ENCODE assay signal across 15 cellular contexts in genomic region chr18:9870431-9871023, GRCh38. TPM values are rescaled to one million over a fixed set of nuclear protein-coding genes. Genes with fewer than 3 reads are reported as not detected.
DNase-seq lines count a peak whose midpoint lies in the region; ATAC-seq, FAIRE-seq and TF ChIP-seq lines count a peak whose summit lies in the region.
"Had no signal": no experiment of that assay in that cellular context is flagged by ENCODE, and none has a peak within 500 bp of the region (broad histone marks: within the 10 kb centered on the region; RNA-seq: fewer than 3 reads in every experiment).

No MANE protein-coding gene starts in this region.

- peaks cover 25 to 74% of the 10 kb centered on the region in 2 experiments for H3K4me1 ChIP-seq in K562 (replicated peaks in 1 of 2; ENCODE audit: control insufficient read depth in 2 of 2, insufficient read depth in 2 of 2, low read length in 2 of 2)
- H3K4me1 ChIP-seq in mesodermal cell (ENCODE audit: control insufficient read depth, insufficient read depth, low read length, poor library complexity, severe bottlenecking) = peaks cover 23% of the 10 kb centered on the region
- H3K4me1 ChIP-seq in naive thymus-derived CD4-positive, alpha-beta T cell (ENCODE audit: control insufficient read depth in 2 of 2, insufficient read depth in 2 of 2, low read length in 2 of 2) = no peaks in the 10 kb centered on the region

- H2AFZ ChIP-seq in K562 (ENCODE audit: low read depth, low read length) = peak overlapping the region; percentile 79

- no peak for TF ChIP-seq RAD21 in K562 (CRISPR knock-in tag; conservative IDR thresholded peaks at IDR 0.05 in 1 of 2, IDR thresholded peaks at IDR 0.05 in 1 of 2)

- TF ChIP-seq CTCF in Calu3 (IDR thresholded peaks at IDR 0.05; ENCODE audit: unreplicated experiment) (no peak), K562 (IDR thresholded peaks at IDR 0.05 in 2 of 3, conservative IDR thresholded peaks at IDR 0.05 in 1 of 3; ENCODE audit: insufficient read depth in 2 of 3, low read depth in 1 of 3, low read length in 3 of 3) (no peak)

- H3K4me1 Mint-ChIP-seq in Calu3 (ENCODE audit: low read depth, unreplicated experiment) = peaks cover 47% of the 10 kb centered on the region
- H3K4me1 Mint-ChIP-seq in naive thymus-derived CD4-positive, alpha-beta T cell = peaks cover 0 to 15% (median 0%) of the 10 kb centered on the region in 7 donors

- peaks cover 13% of the 10 kb centered on the region for H3K36me3 Mint-ChIP-seq in Calu3 (ENCODE audit: insufficient read depth, unreplicated experiment)
- peaks cover 3 to 8% (median 5%) of the 10 kb centered on the region in 5 donors for H3K36me3 Mint-ChIP-seq in naive thymus-derived CD4-positive, alpha-beta T cell

- ATAC-seq in HG02884 (IDR thresholded peaks at IDR 0.05; ENCODE audit: unreplicated experiment) (peak; percentile 27), K562 (peak; percentile 58), HG02970 (IDR thresholded peaks at IDR 0.05; ENCODE audit: low FRiP score, unreplicated experiment) (no peak), GM18870 (IDR thresholded peaks at IDR 0.05; ENCODE audit: unreplicated experiment) (no peak), HG02981 (IDR thresholded peaks at IDR 0.05; ENCODE audit: unreplicated experiment) (no peak)
- no peak for ATAC-seq in naive thymus-derived CD4-positive, alpha-beta T cell

- POLR2A ChIA-PET in K562 (lab: Yijun Ruan, JAX) = interaction anchor here (0.6 to 2.5 kb wide), 17 partner anchors 8 to 127 kb away, joined by 3 to 17 read pairs (median 7); partner anchors contain the start of genes TXNDC2 and VAPA
- POLR2A ChIA-PET in naive thymus-derived CD4-positive, alpha-beta T cell (lab: Charles Lee) = no interaction called here

- H3K27ac Mint-ChIP-seq in Calu3 (ENCODE audit: unreplicated experiment) = peak overlapping the region; percentile 31
- no peak overlapping the region for H3K27ac Mint-ChIP-seq in naive thymus-derived CD4-positive, alpha-beta T cell
- H3K27ac Mint-ChIP-seq: B cell had no signal

- peaks cover 9% of the 10 kb centered on the region for H3K9me3 Mint-ChIP-seq in Calu3 (ENCODE audit: low read depth, unreplicated experiment)
- peaks cover 6 to 23% (median 10%) of the 10 kb centered on the region in 11 donors for H3K9me3 Mint-ChIP-seq in naive thymus-derived CD4-positive, alpha-beta T cell

- no peaks in the 10 kb centered on the region for H3K27me3 Mint-ChIP-seq in Calu3 (ENCODE audit: unreplicated experiment)
- H3K27me3 Mint-ChIP-seq in naive thymus-derived CD4-positive, alpha-beta T cell = peaks cover 4 to 28% (median 21%) of the 10 kb centered on the region in 5 donors

- H3K9ac ChIP-seq in K562 (ENCODE audit: insufficient read depth in 1 of 2, low read depth in 2 of 2, low read length in 2 of 2) = peak overlapping the region; percentile 21 to 72; a peak in 3 of 4 replicates

- BruUV-seq in Calu3 (replicated peaks; lab: Mats Ljungman, UMichigan) (no TSS peak), K562 (replicated peaks; lab: Mats Ljungman, UMichigan) (no TSS peak)

- CTCF ChIA-PET in Calu3 (lab: Charles Lee) = interaction anchor here (0.5 kb wide), 1 partner anchor 17 kb away, joined by 6 read pairs; no protein-coding TSS in a partner anchor
- CTCF ChIA-PET in K562 (lab: Yijun Ruan, JAX; ENCODE audit: low intra/inter-chr PET ratio) = no interaction called here
- CTCF ChIA-PET in naive thymus-derived CD4-positive, alpha-beta T cell (lab: Charles Lee) = no interaction called here

- intact Hi-C loops in Calu3 (cut with micrococcal nuclease; ENCODE audit: unreplicated experiment) (no loop called here), K562 (cut with micrococcal nuclease) (loop anchor here (10.0 kb wide), 1 partner anchor 186 kb away; no protein-coding TSS in a partner anchor)
- intact Hi-C loops in naive thymus-derived CD4-positive, alpha-beta T cell (cut with micrococcal nuclease) = no loop called here

- TF ChIP-seq POLR2A in K562 (conservative IDR thresholded peaks at IDR 0.05) = no peak; the same call in 1 of the 2 replicates

- no peak overlapping the region for H3K4me3 Mint-ChIP-seq in Calu3 (ENCODE audit: low read depth, unreplicated experiment)
- H3K4me3 Mint-ChIP-seq in naive thymus-derived CD4-positive, alpha-beta T cell = no peak overlapping the region
- H3K4me3 Mint-ChIP-seq: B cell had no signal

- H3K79me2 ChIP-seq in K562 (ENCODE audit: control insufficient read depth, insufficient read depth, low read length) = peaks cover 10% of the 10 kb centered on the region; the same call in 2 of the 3 replicates

- DNase-seq in Calu3 = no peak
- DNase-seq in K562 (ENCODE audit: extremely low read depth in 1 of 4, low spot score in 3 of 4) = peak in 2 of 4 experiments; percentile 47 to 60
- no peak for DNase-seq in naive thymus-derived CD4-positive, alpha-beta T cell
- DNase-seq: activated CD4-positive, alpha-beta T cell treated with anti-CD3 and anti-CD28 coated beads for 4 hours; activated gamma-delta T cell; NCI-H1048 had no signal

- no peaks in the 10 kb centered on the region for H4K20me1 ChIP-seq in K562 (replicated peaks; ENCODE audit: control insufficient read depth, insufficient read depth, low read length)

- H3K36me3 ChIP-seq in K562 (ENCODE audit: control insufficient read depth, insufficient read depth, low read length) (no peaks in the 10 kb centered on the region), mesodermal cell (ENCODE audit: control insufficient read depth, insufficient read depth, low read length) (no peaks in the 10 kb centered on the region)
- no peaks in the 10 kb centered on the region for H3K36me3 ChIP-seq in naive thymus-derived CD4-positive, alpha-beta T cell (ENCODE audit: control insufficient read depth in 2 of 3, insufficient read depth in 3 of 3, low read length in 3 of 3)

- no peak for FAIRE-seq in K562 (lab: Jason Lieb, UNC)

- peak overlapping the region; percentile 72 for H3K4me2 ChIP-seq in K562 (ENCODE audit: insufficient read depth, low read length)

- H3K9me3 ChIP-seq in K562 (replicated peaks; ENCODE audit: control insufficient read depth, insufficient read depth, low read depth, low read length) (peaks cover 16% of the 10 kb centered on the region), mesodermal cell (ENCODE audit: control insufficient read depth, low read length) (peaks cover 13% of the 10 kb centered on the region)
- H3K9me3 ChIP-seq in naive thymus-derived CD4-positive, alpha-beta T cell (ENCODE audit: control insufficient read depth in 2 of 3, low read length in 3 of 3) = peaks cover 0 to 15% (median 0%) of the 10 kb centered on the region in 3 experiments

- H3K4me3 ChIP-seq in K562 = no peak overlapping the region
- H3K4me3 ChIP-seq in mesodermal cell (ENCODE audit: extremely low read depth, insufficient read depth, low read length, poor library complexity, severe bottlenecking) = no peak overlapping the region
- H3K4me3 ChIP-seq in naive thymus-derived CD4-positive, alpha-beta T cell (ENCODE audit: low read length) = no peak overlapping the region

- no peak for TF ChIP-seq EP300 in K562 (IDR thresholded peaks at IDR 0.05; ENCODE audit: low read length)

- no peaks in the 10 kb centered on the region for H3K9me1 ChIP-seq in K562 (ENCODE audit: control insufficient read depth, insufficient read depth, low read length)

- 6% methylated on average over 4 of the region's 4 CpGs for WGBS in K562 (ENCODE audit: insufficient coverage, low coverage, missing lambda C conversion rate)
- WGBS in mesodermal cell (ENCODE audit: insufficient coverage in 2 of 2), 2 experiments = 45 to 51% methylated on average over 4 of the region's 4 CpGs

- no peaks in the 10 kb centered on the region for H3K27me3 ChIP-seq in K562 (ENCODE audit: control insufficient read depth in 2 of 2, insufficient read depth in 2 of 2, low read length in 2 of 2)
- H3K27me3 ChIP-seq in naive thymus-derived CD4-positive, alpha-beta T cell (ENCODE audit: control insufficient read depth in 2 of 2, insufficient read depth in 2 of 2, low read length in 2 of 2) = no peaks in the 10 kb centered on the region

- in situ Hi-C loops in K562 (cut with MboI) = no loop called here

- H3K27ac ChIP-seq in K562 (ENCODE audit: extremely low read depth, low read depth, low read length) (peak overlapping the region; percentile 92), mesodermal cell (ENCODE audit: low read depth, low read length, severe bottlenecking) (peak overlapping the region; percentile 91)
- no peak overlapping the region for H3K27ac ChIP-seq in naive thymus-derived CD4-positive, alpha-beta T cell (ENCODE audit: low read depth, low read length)

RNA-seq across cellular contexts. Expression of gene TXNDC2, which starts 15.2 kb away (rescaled TPM):
- total RNA-seq in Calu3 (2022) (not detected in 2 replicates), K562 (2014; rRNA removed) (1.3 TPM in 2 replicates), K562 (2014; rRNA removed; fragmentation: Illumina TruSeq; extraction: Trizol) (1.6 and 1.7 TPM in 2 replicates), K562 (2015; rRNA removed; fragmentation: Illumina TruSeq; extraction: Trizol) (2.3 and 2.5 TPM in 2 replicates), K562 (2021) (2.0 and 3.8 TPM in 2 replicates)
- total RNA-seq in K562 (2011; cell fraction: chromatin; rRNA removed; ENCODE audit: low replicate concordance) = 2.8 and 4.0 TPM in 2 replicates
- 1.7 and 2.8 TPM in 2 replicates for total RNA-seq in K562 (2011; cell fraction: nucleolus; rRNA removed)
- total RNA-seq in K562 (2011; cell fraction: nucleoplasm; rRNA removed) = 2.3 and 2.6 TPM in 2 replicates
- polyA plus RNA-seq in K562 (2011; rRNA removed) (0.79 and 2.3 TPM in 2 replicates), K562 (2014; fragmentation: Illumina TruSeq; extraction: Trizol) (4.8 and 4.9 TPM in 2 replicates), K562 (2014; fragmentation: Nextera tagmentation; extraction: Ambion mirVana) (1 to 10 TPM; 1.2 to 2.3 TPM), K562 (2014; rRNA removed) (1.4 and 2.5 TPM in 2 replicates)
- polyA plus RNA-seq in K562 (2011; cell fraction: cytosol; rRNA removed) = 0.55 and 2.2 TPM in 2 replicates
- polyA plus RNA-seq in K562 (2011; cell fraction: nucleus; rRNA removed) = 0.83 and 4.6 TPM in 2 replicates
- polyA plus RNA-seq in K562 (2012) = 1.5 and 3.3 TPM in 2 replicates
- 2.8 and 5.4 TPM in 2 replicates for polyA minus RNA-seq in K562 (2011; rRNA and poly(A)+ RNA removed)
- polyA minus RNA-seq in K562 (2011; cell fraction: cytosol; rRNA and poly(A)+ RNA removed) = 0.73 and 3.0 TPM in 2 replicates
- 1.8 and 4.7 TPM in 2 replicates for polyA minus RNA-seq in K562 (2011; cell fraction: nucleus; rRNA and poly(A)+ RNA removed)
- 0.18 TPM for polyA plus RNA-seq in mesodermal cell (2013, experiment 1 of 2)
- polyA plus RNA-seq in mesodermal cell (2013, experiment 2 of 2) = 0.40 TPM
- total RNA-seq in naive thymus-derived CD4-positive, alpha-beta T cell = under 1 TPM in 1 of 5 experiments, not detected in 4; 0.07 TPM
- not detected for polyA plus RNA-seq in naive thymus-derived CD4-positive, alpha-beta T cell
- total RNA-seq: cardiac septum, left lobe of liver, renal cortical epithelial cell had no signal

RNA-seq across cellular contexts. Expression of gene VAPA, which starts 43.3 kb away (rescaled TPM):
- total RNA-seq in Calu3 (2022) = 196 and 227 TPM in 2 replicates
- total RNA-seq in K562 (2011; cell fraction: chromatin; rRNA removed; ENCODE audit: low replicate concordance) = 131 and 315 TPM in 2 replicates
- 118 and 122 TPM in 2 replicates for total RNA-seq in K562 (2011; cell fraction: nucleolus; rRNA removed)
- 147 and 249 TPM in 2 replicates for total RNA-seq in K562 (2011; cell fraction: nucleoplasm; rRNA removed)
- total RNA-seq in K562 (2014; rRNA removed) = 516 and 526 TPM in 2 replicates
- total RNA-seq in K562 (2014; rRNA removed; fragmentation: Illumina TruSeq; extraction: Trizol) = 624 and 729 TPM in 2 replicates
- 726 and 732 TPM in 2 replicates for total RNA-seq in K562 (2015; rRNA removed; fragmentation: Illumina TruSeq; extraction: Trizol)
- 504 and 509 TPM in 2 replicates for total RNA-seq in K562 (2021)
- polyA plus RNA-seq in K562 (2011; rRNA removed) = 544 and 809 TPM in 2 replicates
- 202 and 314 TPM in 2 replicates for polyA plus RNA-seq in K562 (2011; cell fraction: cytosol; rRNA removed)
- polyA plus RNA-seq in K562 (2011; cell fraction: nucleus; rRNA removed) = 169 and 199 TPM in 2 replicates
- polyA plus RNA-seq in K562 (2012) = 376 and 498 TPM in 2 replicates
- 790 and 902 TPM in 2 replicates for polyA plus RNA-seq in K562 (2014; fragmentation: Illumina TruSeq; extraction: Trizol)
- 100 to 1,000 TPM; 219 to 224 TPM for polyA plus RNA-seq in K562 (2014; fragmentation: Nextera tagmentation; extraction: Ambion mirVana)
- 455 and 489 TPM in 2 replicates for polyA plus RNA-seq in K562 (2014; rRNA removed)
- 866 and 913 TPM in 2 replicates for polyA minus RNA-seq in K562 (2011; rRNA and poly(A)+ RNA removed)
- polyA minus RNA-seq in K562 (2011; cell fraction: cytosol; rRNA and poly(A)+ RNA removed) = 292 and 382 TPM in 2 replicates
- polyA minus RNA-seq in K562 (2011; cell fraction: nucleus; rRNA and poly(A)+ RNA removed) = 176 and 203 TPM in 2 replicates
- polyA plus RNA-seq in mesodermal cell (2013, experiment 1 of 2) = 234 TPM
- polyA plus RNA-seq in mesodermal cell (2013, experiment 2 of 2) = 248 TPM
- total RNA-seq in naive thymus-derived CD4-positive, alpha-beta T cell = 100 to 1,000 TPM; 109 to 199 (median 151) TPM
- polyA plus RNA-seq in naive thymus-derived CD4-positive, alpha-beta T cell = 100 to 1,000 TPM; 214 to 278 TPM

Comparison
In these comparisons a context has a peak if more than half of its experiments do, and no peak if none do; other contexts are left out.
1. ATAC-seq: peak in HG02884 (single experiment) and K562 (single experiment); none in HG02970 (single experiment), GM18870 (single experiment), HG02981 (single experiment) and naive thymus-derived CD4-positive, alpha-beta T cell (single experiment).